In genomic region chr11:85348945-85349344, GRCh38 we compare ENCODE assay signal across 30 cellular contexts.
"Had no signal": no experiment of that assay in that cellular context is flagged by ENCODE, and none has a peak within 500 bp of the region (broad histone marks: within the 10 kb centered on the region; RNA-seq: fewer than 3 reads in every experiment).

No MANE protein-coding gene starts in this region.

- H3K36me3 Mint-ChIP-seq: mesothelial cell of epicardium; naive B cell; stimulated activated memory B cell treated with anti-CD40 and anti-IgM and Interleukin-4, amounts not matched to agents 10 μg/mL and 1 μg/mL and 100 μg/mL, for 72 hours; type B pancreatic cell had no signal

- ATAC-seq: heart right ventricle; left cardiac atrium; left lung; mucosa of descending colon; natural killer cell treated with Interleukin-12 subunit alpha and Interleukin-12 subunit beta and Interleukin-15 and Interleukin-18, amount 100 ng/mL, for 72 hours; pancreas; right lobe of liver; stimulated activated memory B cell treated with anti-CD40 and anti-IgM and Interleukin-4, amounts not matched to agents 10 μg/mL and 1 μg/mL and 100 μg/mL, for 72 hours; stimulated activated naive CD8-positive, alpha-beta T cell treated with anti-CD3 and anti-CD28 coated beads, Interleukin-15, Interleukin-2, amounts not matched to agents 100 U/mL and 50 U/mL, for 24 hours had no signal

- H3K27me3 ChIP-seq: esophagus muscularis mucosa, heart right ventricle, left lung, neutrophil, pancreas, right lobe of liver, testis, tibial artery had no signal

- H3K27ac Mint-ChIP-seq: mesothelial cell of epicardium; natural killer cell treated with Interleukin-12 subunit alpha and Interleukin-12 subunit beta and Interleukin-15 and Interleukin-18, amount 100 ng/mL, for 72 hours; stimulated activated memory B cell treated with anti-CD40 and anti-IgM and Interleukin-4, amounts not matched to agents 10 μg/mL and 1 μg/mL and 100 μg/mL, for 72 hours; type B pancreatic cell had no signal

- H3K36me3 ChIP-seq: esophagus muscularis mucosa, heart right ventricle, left lung, neutrophil, pancreas, right lobe of liver, tibial artery had no signal

- H3K4me3 Mint-ChIP-seq: mesothelial cell of epicardium; naive B cell; natural killer cell treated with Interleukin-12 subunit alpha and Interleukin-12 subunit beta and Interleukin-15 and Interleukin-18, amount 100 ng/mL, for 72 hours; neural crest cell; stimulated activated memory B cell treated with anti-CD40 and anti-IgM and Interleukin-4, amounts not matched to agents 10 μg/mL and 1 μg/mL and 100 μg/mL, for 72 hours; type B pancreatic cell had no signal

- H3K4me1 ChIP-seq: esophagus muscularis mucosa, heart right ventricle, left lung, pancreas, right lobe of liver, testis, tibial artery had no signal

- H3K4me3 ChIP-seq: coronary artery, esophagus muscularis mucosa, heart right ventricle, left lung, mucosa of descending colon, pancreas, right lobe of liver, testis, tibial artery had no signal

- H3K27me3 Mint-ChIP-seq: naive B cell; natural killer cell treated with Interleukin-12 subunit alpha and Interleukin-12 subunit beta and Interleukin-15 and Interleukin-18, amount 100 ng/mL, for 72 hours; stimulated activated memory B cell treated with anti-CD40 and anti-IgM and Interleukin-4, amounts not matched to agents 10 μg/mL and 1 μg/mL and 100 μg/mL, for 72 hours; type B pancreatic cell had no signal

- H3K9me3 Mint-ChIP-seq: mesothelial cell of epicardium, neural crest cell, type B pancreatic cell had no signal

- H3K4me1 Mint-ChIP-seq: mesothelial cell of epicardium, neural crest cell had no signal

- H3K9me3 ChIP-seq: esophagus muscularis mucosa, mucosa of descending colon, neutrophil, pancreas, right lobe of liver, testis, tibial artery had no signal

- H3K27ac ChIP-seq: coronary artery, esophagus muscularis mucosa, heart right ventricle, left lung, neutrophil, pancreas, right lobe of liver, testis, tibial artery had no signal

- FAIRE-seq: endothelial cell of umbilical vein, islet of Langerhans, pancreas had no signal

- DNase-seq: dermis blood vessel endothelial cell; effector memory CD4-positive, alpha-beta T cell; foreskin melanocyte; glutamatergic neuron; heart right ventricle; hippocampal formation; left cardiac atrium; left lung; mesenchymal stem cell; mucosa of descending colon; naive B cell; pancreas; retina; right lobe of liver; stimulated activated CD4-positive, alpha-beta T cell treated with anti-CD3 and anti-CD28 coated beads, Interleukin-2, amount 100 ng/mL, for 24 hours; stimulated activated CD4-positive, alpha-beta T cell treated with anti-CD3 and anti-CD28 coated beads, Interleukin-4, amount 100 ng/mL, for 24 hours; stimulated activated naive CD8-positive, alpha-beta T cell treated with anti-CD3 and anti-CD28 coated beads, Interleukin-15, Interleukin-2, amounts not matched to agents 100 U/mL and 50 U/mL, for 24 hours; substantia nigra; testis; tibial artery had no signal
